Comparison of ENCODE assay signal across 9 cellular contexts in genomic region chr4:76951333-76952033, GRCh38. TPM values are rescaled to one million over a fixed set of nuclear protein-coding genes. Genes with fewer than 3 reads are reported as not detected.
DNase-seq lines count a peak whose midpoint lies in the region; ATAC-seq lines count a peak whose summit lies in the region.
"Had no signal": no experiment of that assay in that cellular context is flagged by ENCODE, and none has a peak within 500 bp of the region (broad histone marks: within the 10 kb centered on the region; RNA-seq: fewer than 3 reads in every experiment).

No MANE protein-coding gene starts in this region.

- H3K4me3 Mint-ChIP-seq in dendritic cell treated with granulocyte-macrophage colony-stimulating factor and Interleukin-4, amounts not matched to agents 40 ng/mL and 50 ng/mL, for 4 days = peak overlapping the region; percentile 92
- peak overlapping the region; percentile 87 for H3K4me3 Mint-ChIP-seq in natural killer cell treated with Interleukin-12 subunit alpha and Interleukin-12 subunit beta and Interleukin-15 and Interleukin-18, amount 100 ng/mL, for 72 hours

- H4K20me1 ChIP-seq in BLaER1 (peaks cover 72% of the 10 kb centered on the region), Karpas-422 (ENCODE audit: insufficient read depth, low read depth, low read length) (0 out of 2 replicates have a peak, but pooled peaks cover 3% of the 10 kb centered on the region)

- DNase-seq in Karpas-422 (peak; percentile 16), GM03348 (ENCODE audit: low spot score) (no peak)
- DNase-seq in natural killer cell treated with Interleukin-12 subunit alpha and Interleukin-12 subunit beta and Interleukin-15 and Interleukin-18, amount 100 ng/mL, for 72 hours (ENCODE audit: low spot score) = no peak
- no peak for DNase-seq in activated naive CD4-positive, alpha-beta T cell treated with anti-CD3 and anti-CD28 coated beads, Interleukin-2, amount 50 U/mL, for 72 hours (ENCODE audit: low spot score in 2 of 2)

- H3K4me2 ChIP-seq in BLaER1 (peak overlapping the region; percentile 97), Karpas-422 (ENCODE audit: low read depth, low read length, poor library complexity, severe bottlenecking) (peak overlapping the region; percentile 78)

- H3K9ac ChIP-seq in BLaER1 (peak overlapping the region; percentile 93), Karpas-422 (ENCODE audit: low read length) (peak overlapping the region; percentile 77)

- H3K36me3 ChIP-seq in BLaER1 (peaks cover 23% of the 10 kb centered on the region; the same call in 1 of the 2 replicates), Karpas-422 (ENCODE audit: insufficient read depth, low read length) (no peaks in the 10 kb centered on the region)

- H3K4me3 ChIP-seq in BLaER1 (peak overlapping the region; percentile 91), Karpas-422 (ENCODE audit: low read length) (peak overlapping the region; percentile 76)

- peak overlapping the region; percentile 85 for H3K27ac Mint-ChIP-seq in dendritic cell treated with granulocyte-macrophage colony-stimulating factor and Interleukin-4, amounts not matched to agents 40 ng/mL and 50 ng/mL, for 4 days
- H3K27ac Mint-ChIP-seq in natural killer cell treated with Interleukin-12 subunit alpha and Interleukin-12 subunit beta and Interleukin-15 and Interleukin-18, amount 100 ng/mL, for 72 hours = peak overlapping the region; percentile 42 to 81
- peak overlapping the region in 1 of 2 donors; percentile 90 for H3K27ac Mint-ChIP-seq in activated naive CD4-positive, alpha-beta T cell treated with anti-CD3 and anti-CD28 coated beads, Interleukin-2, amount 50 U/mL, for 72 hours

- H3K27me3 ChIP-seq in BLaER1 (no peaks in the 10 kb centered on the region), Karpas-422 (ENCODE audit: low read length) (no peaks in the 10 kb centered on the region)

- peaks cover 50% of the 10 kb centered on the region for H3K4me1 Mint-ChIP-seq in dendritic cell treated with granulocyte-macrophage colony-stimulating factor and Interleukin-4, amounts not matched to agents 40 ng/mL and 50 ng/mL, for 4 days (ENCODE audit: low read depth)
- peaks cover 25 to 31% of the 10 kb centered on the region in 2 donors for H3K4me1 Mint-ChIP-seq in natural killer cell treated with Interleukin-12 subunit alpha and Interleukin-12 subunit beta and Interleukin-15 and Interleukin-18, amount 100 ng/mL, for 72 hours (ENCODE audit: low read depth in 2 of 2)

- H3K4me1 ChIP-seq in BLaER1 = peaks cover 43% of the 10 kb centered on the region
- peaks cover 20% of the 10 kb centered on the region for H3K4me1 ChIP-seq in Karpas-422 (ENCODE audit: low read length)

- H3K9me3 ChIP-seq in BLaER1 (no peaks in the 10 kb centered on the region), Karpas-422 (ENCODE audit: low read length) (no peaks in the 10 kb centered on the region)

- H3K27ac ChIP-seq in BLaER1 (peak overlapping the region; percentile 94), Karpas-422 (ENCODE audit: low read length) (no peak overlapping the region)

- H3K27me3 Mint-ChIP-seq in dendritic cell treated with granulocyte-macrophage colony-stimulating factor and Interleukin-4, amounts not matched to agents 40 ng/mL and 50 ng/mL, for 4 days = peaks cover 16% of the 10 kb centered on the region
- no peaks in the 10 kb centered on the region for H3K27me3 Mint-ChIP-seq in natural killer cell treated with Interleukin-12 subunit alpha and Interleukin-12 subunit beta and Interleukin-15 and Interleukin-18, amount 100 ng/mL, for 72 hours

- no peaks in the 10 kb centered on the region for H3K9me3 Mint-ChIP-seq in dendritic cell treated with granulocyte-macrophage colony-stimulating factor and Interleukin-4, amounts not matched to agents 40 ng/mL and 50 ng/mL, for 4 days
- no peaks in the 10 kb centered on the region for H3K9me3 Mint-ChIP-seq in natural killer cell treated with Interleukin-12 subunit alpha and Interleukin-12 subunit beta and Interleukin-15 and Interleukin-18, amount 100 ng/mL, for 72 hours
- H3K9me3 Mint-ChIP-seq in activated naive CD4-positive, alpha-beta T cell treated with anti-CD3 and anti-CD28 coated beads, Interleukin-2, amount 50 U/mL, for 72 hours = no peaks in the 10 kb centered on the region

- ATAC-seq in natural killer cell treated with Interleukin-12 subunit alpha and Interleukin-12 subunit beta and Interleukin-15 and Interleukin-18, amount 100 ng/mL, for 72 hours = no peak
- no peak for ATAC-seq in HG02571 (IDR thresholded peaks at IDR 0.05; ENCODE audit: unreplicated experiment)
- no peak for ATAC-seq in GM19467 (IDR thresholded peaks at IDR 0.05; ENCODE audit: unreplicated experiment)
- no peak for ATAC-seq in activated naive CD4-positive, alpha-beta T cell treated with anti-CD3 and anti-CD28 coated beads, Interleukin-2, amount 50 U/mL, for 72 hours

- peaks cover 37% of the 10 kb centered on the region for H3K79me2 ChIP-seq in Karpas-422 (ENCODE audit: low read length)

- no peak overlapping the region for H2AFZ ChIP-seq in Karpas-422 (ENCODE audit: low read length)

- no peaks in the 10 kb centered on the region for H3K9me2 ChIP-seq in Karpas-422 (replicated peaks; ENCODE audit: insufficient read depth, low read length)

- intact Hi-C loops in dendritic cell treated with granulocyte-macrophage colony-stimulating factor and Interleukin-4, amounts not matched to agents 40 ng/mL and 50 ng/mL, for 4 days (cut with micrococcal nuclease) = loop anchor here (2.0 to 5.0 kb wide), 2 partner anchors 55 to 91 kb away; no protein-coding TSS in a partner anchor

- H3K36me3 Mint-ChIP-seq in dendritic cell treated with granulocyte-macrophage colony-stimulating factor and Interleukin-4, amounts not matched to agents 40 ng/mL and 50 ng/mL, for 4 days (ENCODE audit: low read depth) = peaks cover 25% of the 10 kb centered on the region
- H3K36me3 Mint-ChIP-seq in natural killer cell treated with Interleukin-12 subunit alpha and Interleukin-12 subunit beta and Interleukin-15 and Interleukin-18, amount 100 ng/mL, for 72 hours = no peaks in the 10 kb centered on the region
- H3K36me3 Mint-ChIP-seq in activated naive CD4-positive, alpha-beta T cell treated with anti-CD3 and anti-CD28 coated beads, Interleukin-2, amount 50 U/mL, for 72 hours = peaks cover 6 to 9% of the 10 kb centered on the region in 2 donors

RNA-seq across cellular contexts. Expression of gene SEPTIN11, which starts 1.9 kb away (rescaled TPM):
- total RNA-seq in Karpas-422 (2014; rRNA removed; shearing (Covaris generic); ENCODE audit: low replicate concordance) = 21.2 and 45.1 TPM in 2 replicates
- total RNA-seq in natural killer cell treated with Interleukin-12 subunit alpha and Interleukin-12 subunit beta and Interleukin-15 and Interleukin-18, amount 100 ng/mL, for 72 hours = 10 to 100 TPM; 60.3 to 88.9 TPM
- 10 to 100 TPM; 20.6 to 23.2 TPM for total RNA-seq in activated naive CD4-positive, alpha-beta T cell treated with anti-CD3 and anti-CD28 coated beads, Interleukin-2, amount 50 U/mL, for 72 hours

RNA-seq across cellular contexts. Expression of gene SOWAHB, which starts 53.5 kb away (rescaled TPM):
- total RNA-seq in Karpas-422 (2014; rRNA removed; shearing (Covaris generic); ENCODE audit: low replicate concordance) = not detected in 2 replicates
- total RNA-seq in natural killer cell treated with Interleukin-12 subunit alpha and Interleukin-12 subunit beta and Interleukin-15 and Interleukin-18, amount 100 ng/mL, for 72 hours = not detected
- total RNA-seq in activated naive CD4-positive, alpha-beta T cell treated with anti-CD3 and anti-CD28 coated beads, Interleukin-2, amount 50 U/mL, for 72 hours = not detected
- total RNA-seq: SK-MEL-5 had no signal
